Comparison of ENCODE assay signal across 24 cellular contexts in genomic region chr6:130858054-130858453, GRCh38. TPM values are rescaled to one million over a fixed set of nuclear protein-coding genes. Genes with fewer than 3 reads are reported as not detected.
DNase-seq lines count a peak whose midpoint lies in the region; FAIRE-seq and TF ChIP-seq lines count a peak whose summit lies in the region.
"Had no signal": no experiment of that assay in that cellular context is flagged by ENCODE, and none has a peak within 500 bp of the region (broad histone marks: within the 10 kb centered on the region; RNA-seq: fewer than 3 reads in every experiment).

No MANE protein-coding gene starts in this region.

- in situ Hi-C loops in KBM-7 (cut with MboI; ENCODE audit: low pct_unique_long_range_greater_than_20kb, low sequenced_read_pairs): no loop called here

- H3K18ac ChIP-seq in H9 (ENCODE audit: insufficient read length, low read depth, low read length) (no peak overlapping the region), trophoblast cell (ENCODE audit: low read length) (no peak overlapping the region)

- H3K4me1 ChIP-seq in H9 (ENCODE audit: insufficient read depth, low read length): peaks cover 8% of the 10 kb centered on the region; the same call in 1 of the 2 replicates
- no peaks in the 10 kb centered on the region for H3K4me1 ChIP-seq in SK-N-SH (ENCODE audit: control insufficient read depth in 1 of 2, insufficient read depth in 2 of 2, low read depth in 1 of 2, low read length in 1 of 2)
- peaks cover 22% of the 10 kb centered on the region for H3K4me1 ChIP-seq in hepatocyte (ENCODE audit: insufficient read depth)
- H3K4me1 ChIP-seq in trophoblast cell (ENCODE audit: control insufficient read depth in 1 of 2, insufficient read depth in 2 of 2, low read length in 2 of 2): peaks cover 0 to 8% of the 10 kb centered on the region in 2 experiments
- H3K4me1 ChIP-seq in kidney (ENCODE audit: control insufficient read depth in 1 of 2, insufficient read depth in 1 of 2, low read depth in 1 of 2, low read length in 2 of 2): no peaks in the 10 kb centered on the region
- H3K4me1 ChIP-seq: BLaER1 had no signal

- H3K79me1 ChIP-seq in H9 (ENCODE audit: insufficient read depth, low read depth, low read length, poor library complexity, severe bottlenecking) (no peaks in the 10 kb centered on the region), trophoblast cell (ENCODE audit: low read length) (peaks cover 2% of the 10 kb centered on the region)

- no peak for TF ChIP-seq EP300 in SK-N-SH (IDR thresholded peaks at IDR 0.05; ENCODE audit: borderline replicate concordance in 1 of 2, low read depth in 1 of 2, low read length in 1 of 2)

- H3K4me2 ChIP-seq in H9 (ENCODE audit: insufficient read depth, insufficient read length, low read length) (no peak overlapping the region), SK-N-SH (no peak overlapping the region; the same call in 1 of the 2 replicates), hepatocyte (peak overlapping the region; percentile 3), trophoblast cell (ENCODE audit: low read length) (no peak overlapping the region)
- H3K4me2 ChIP-seq: A549, BLaER1 had no signal

- H2BK120ac ChIP-seq in H9 (ENCODE audit: low read depth, low read length, poor library complexity, severe bottlenecking) (no peak overlapping the region), trophoblast cell (ENCODE audit: insufficient read depth, low read length, poor library complexity) (no peak overlapping the region)

- no peak overlapping the region for H2BK20ac ChIP-seq in H9 (ENCODE audit: low read depth, low read length, poor library complexity, severe bottlenecking)

- H3K4me3 ChIP-seq in SK-N-SH (ENCODE audit: low read depth in 2 of 2, low read length in 1 of 2) (no peak overlapping the region), hepatocyte (no peak overlapping the region), trophoblast cell (ENCODE audit: low read depth, low read length) (no peak overlapping the region), kidney (ENCODE audit: low read length in 2 of 2) (no peak overlapping the region)
- H3K4me3 ChIP-seq: A549, BLaER1, SK-N-MC had no signal

- H4K20me1 ChIP-seq in H9 (ENCODE audit: control insufficient read depth, insufficient read depth, insufficient read length) (no peaks in the 10 kb centered on the region), SK-N-SH (ENCODE audit: insufficient read depth) (no peaks in the 10 kb centered on the region), hepatocyte (ENCODE audit: insufficient read depth, poor library complexity, severe bottlenecking) (no peaks in the 10 kb centered on the region)
- H4K20me1 ChIP-seq: BLaER1 had no signal

- H4K12ac ChIP-seq in trophoblast cell (ENCODE audit: low read depth, low read length): no peak overlapping the region

- no peak overlapping the region for H3K4me3 Mint-ChIP-seq in H9
- H3K4me3 Mint-ChIP-seq: CD4-positive, alpha-beta memory T cell had no signal

- H3K27me3 ChIP-seq in H9 (ENCODE audit: insufficient read depth, low read length): no peaks in the 10 kb centered on the region
- H3K27me3 ChIP-seq in SK-N-SH (ENCODE audit: insufficient read depth): no peaks in the 10 kb centered on the region
- H3K27me3 ChIP-seq in hepatocyte: no peaks in the 10 kb centered on the region
- H3K27me3 ChIP-seq in trophoblast cell (ENCODE audit: insufficient read depth, low read length): no peaks in the 10 kb centered on the region
- H3K27me3 ChIP-seq: BLaER1 had no signal

- no peak overlapping the region for H4K5ac ChIP-seq in H9 (ENCODE audit: insufficient read length, low read depth, low read length)

- H4K91ac ChIP-seq in H9 (ENCODE audit: insufficient read length, low read depth, low read length) (no peak overlapping the region), trophoblast cell (ENCODE audit: low read depth, low read length) (peak overlapping the region; percentile 23)

- no peak overlapping the region for H4K8ac ChIP-seq in H9 (replicated peaks; ENCODE audit: insufficient read length, low read depth, low read length)
- no peak overlapping the region for H4K8ac ChIP-seq in trophoblast cell (ENCODE audit: low read depth, low read length)

- peaks cover 0 to 4% of the 10 kb centered on the region in 2 experiments; a peak in 3 of 5 replicates for H3K9me3 Mint-ChIP-seq in H9

- H3K4ac ChIP-seq in H9 (ENCODE audit: low read depth, low read length) (no peak overlapping the region), trophoblast cell (ENCODE audit: low read depth, low read length) (no peak overlapping the region)

- H3K27ac ChIP-seq in H9 (ENCODE audit: insufficient read length, low read depth, low read length) (no peak overlapping the region), SK-N-SH (ENCODE audit: low read depth in 2 of 2, low read length in 1 of 2) (no peak overlapping the region), hepatocyte (peak overlapping the region; percentile 26), trophoblast cell (ENCODE audit: low read depth, low read length) (peak overlapping the region; percentile 8), kidney (ENCODE audit: low read depth in 2 of 2, low read length in 2 of 2) (no peak overlapping the region)
- H3K27ac ChIP-seq: A549, BLaER1, HL-60, SK-N-MC had no signal

- no CpG with 5 or more reads among the region's 4 CpGs for WGBS in H9 (ENCODE audit: extremely low coverage, insufficient read length, low lambda C conversion rate)
- WGBS in SK-N-SH (ENCODE audit: low lambda C conversion rate): 27% methylated on average over 4 of the region's 4 CpGs
- 62% methylated on average over 4 of the region's 4 CpGs for WGBS in hepatocyte (ENCODE audit: low lambda C conversion rate, missing lambda C conversion rate)
- no CpG with 5 or more reads among the region's 4 CpGs for WGBS in trophoblast cell (ENCODE audit: extremely low coverage, insufficient coverage, insufficient read length)

- H3K27me3 Mint-ChIP-seq in H9 (ENCODE audit: low read depth): no peaks in the 10 kb centered on the region
- H3K27me3 Mint-ChIP-seq: CD4-positive, alpha-beta memory T cell had no signal

- peaks cover 6 to 13% (median 8%) of the 10 kb centered on the region in 3 experiments for H3K36me3 Mint-ChIP-seq in H9 (ENCODE audit: insufficient read depth in 1 of 3, low read depth in 3 of 3)

- H3K56ac ChIP-seq in H9 (ENCODE audit: insufficient read length, low read depth, low read length): no peak overlapping the region

- no peak for TF ChIP-seq RAD21 in SK-N-SH (IDR thresholded peaks at IDR 0.05; ENCODE audit: low read length)

- H3K23me2 ChIP-seq in H9 (ENCODE audit: insufficient read length, low read depth, low read length, poor library complexity, severe bottlenecking): no peaks in the 10 kb centered on the region

- no peak for FAIRE-seq in kidney (lab: Jason Lieb, UNC)
- FAIRE-seq: A549, GM12892, RCC 7860 had no signal

- H3K9me2 ChIP-seq in SK-N-SH (no peaks in the 10 kb centered on the region), hepatocyte (replicated peaks; ENCODE audit: insufficient read depth) (no peaks in the 10 kb centered on the region)

- no peak overlapping the region for H3K14ac ChIP-seq in H9 (ENCODE audit: insufficient read depth, low read length)
- peak overlapping the region; percentile 9 for H3K14ac ChIP-seq in trophoblast cell (ENCODE audit: low read length)

- peak overlapping the region in 2 of 3 experiments; percentile 29 to 47; a peak in 3 of 7 replicates for H3K27ac Mint-ChIP-seq in H9

- intact Hi-C loops in kidney (cut with DNase I): no loop called here

- H3K79me2 ChIP-seq in H9 (ENCODE audit: insufficient read depth, low read length): no peaks in the 10 kb centered on the region
- H3K79me2 ChIP-seq in SK-N-SH (ENCODE audit: insufficient read depth): no peaks in the 10 kb centered on the region
- H3K79me2 ChIP-seq in hepatocyte: no peaks in the 10 kb centered on the region
- no peaks in the 10 kb centered on the region for H3K79me2 ChIP-seq in trophoblast cell (ENCODE audit: control insufficient read depth, insufficient read depth, low read length, poor library complexity)

- DNase-seq in H9 (no peak), SK-N-SH (no peak), hepatocyte (ENCODE audit: low spot score) (no peak), trophoblast cell (no peak), KBM-7 (no peak), HuH-7.5 (ENCODE audit: low spot score) (no peak), kidney (no peak)
- DNase-seq: CD4-positive, alpha-beta memory T cell; DMS153; NCI-H1092 treated with DMSO at 0.1 percent for 48 hours; NCI-H2081; SHP77 had no signal

- H3K9me3 ChIP-seq in H9 (ENCODE audit: control insufficient read depth, low read depth, low read length): no peaks in the 10 kb centered on the region
- H3K9me3 ChIP-seq in SK-N-SH: peaks cover 4% of the 10 kb centered on the region; the same call in 1 of the 2 replicates
- no peaks in the 10 kb centered on the region for H3K9me3 ChIP-seq in hepatocyte (ENCODE audit: low read depth)
- H3K9me3 ChIP-seq in trophoblast cell (ENCODE audit: insufficient read depth, low read depth, low read length): no peaks in the 10 kb centered on the region
- H3K9me3 ChIP-seq in kidney (ENCODE audit: control insufficient read depth in 1 of 2, low read length in 2 of 2): no peaks in the 10 kb centered on the region
- H3K9me3 ChIP-seq: A549, BLaER1 had no signal

- H2AFZ ChIP-seq in H9 (ENCODE audit: low read length): no peak overlapping the region
- H2AFZ ChIP-seq in SK-N-SH (ENCODE audit: low read depth): peak overlapping the region; percentile 42; the same call in 1 of the 2 replicates
- no peak overlapping the region for H2AFZ ChIP-seq in hepatocyte
- no peak overlapping the region for H2AFZ ChIP-seq in trophoblast cell (ENCODE audit: insufficient read depth, low read length, poor library complexity)

- H2BK15ac ChIP-seq in H9 (ENCODE audit: low read depth, low read length): no peak overlapping the region

- H2AK5ac ChIP-seq in H9 (ENCODE audit: insufficient read length, low read length) (no peak overlapping the region), trophoblast cell (ENCODE audit: low read length) (no peak overlapping the region)

- H3K9ac ChIP-seq in H9 (ENCODE audit: extremely low read depth, insufficient read length, low read length) (no peak overlapping the region), SK-N-SH (no peak overlapping the region), trophoblast cell (ENCODE audit: low read length) (no peak overlapping the region), kidney (ENCODE audit: low read length in 2 of 2) (no peak overlapping the region)
- H3K9ac ChIP-seq: BLaER1 had no signal

- H3K4me1 Mint-ChIP-seq in H9: peaks cover 27 to 28% of the 10 kb centered on the region in 2 experiments
- H3K4me1 Mint-ChIP-seq: CD4-positive, alpha-beta memory T cell had no signal

- TF ChIP-seq CTCF in H9 (conservative IDR thresholded peaks at IDR 0.05) (no peak), SK-N-SH (IDR thresholded peaks at IDR 0.05) (no peak), hepatocyte (IDR thresholded peaks at IDR 0.05; ENCODE audit: poor library complexity) (no peak), kidney (IDR thresholded peaks at IDR 0.05; ENCODE audit: borderline replicate concordance, extremely low read depth, insufficient read depth) (no peak)

- H3T11ph ChIP-seq in H9 (ENCODE audit: low read length): no peak overlapping the region

- H2BK5ac ChIP-seq in H9 (ENCODE audit: insufficient read length, low read length): no peak overlapping the region
- no peak overlapping the region for H2BK5ac ChIP-seq in trophoblast cell (ENCODE audit: low read depth, low read length, poor library complexity)

- POLR2A ChIA-PET in SK-N-SH (lab: Yijun Ruan, JAX): no interaction called here

- H2BK12ac ChIP-seq in H9 (ENCODE audit: insufficient read length, low read depth, low read length) (no peak overlapping the region), trophoblast cell (ENCODE audit: low read length) (no peak overlapping the region)

- peaks cover 5% of the 10 kb centered on the region for H3F3A ChIP-seq in SK-N-SH (replicated peaks; ENCODE audit: insufficient read depth)

- no peaks in the 10 kb centered on the region for H3K36me3 ChIP-seq in SK-N-SH (replicated peaks in 1 of 2; ENCODE audit: control insufficient read depth in 1 of 2, insufficient read depth in 2 of 2, low read length in 1 of 2)
- H3K36me3 ChIP-seq in hepatocyte (replicated peaks; ENCODE audit: insufficient read depth, low read depth): no peaks in the 10 kb centered on the region
- H3K36me3 ChIP-seq in trophoblast cell (ENCODE audit: control insufficient read depth in 1 of 2, insufficient read depth in 2 of 2, low read length in 2 of 2): no peaks in the 10 kb centered on the region
- no peaks in the 10 kb centered on the region for H3K36me3 ChIP-seq in kidney (ENCODE audit: control insufficient read depth in 1 of 2, insufficient read depth in 2 of 2, low read length in 2 of 2)

- CTCF ChIA-PET in SK-N-SH (lab: Yijun Ruan, JAX): interaction anchor here (2.5 kb wide), 1 partner anchor 15 kb away, joined by 11 read pairs; no protein-coding TSS in a partner anchor

- H3K23ac ChIP-seq in H9 (ENCODE audit: insufficient read length, low read depth, low read length) (no peak overlapping the region), trophoblast cell (ENCODE audit: low read length) (no peak overlapping the region)

RNA-seq across cellular contexts. Expression of gene SMLR1, which starts 30.8 kb away (rescaled TPM):
- total RNA-seq in H9 (2021) (not detected in 2 replicates), hepatocyte (23.7 and 28.9 TPM in 2 replicates), kidney (0.16 TPM)
- polyA plus RNA-seq in SK-N-SH (2012; rRNA removed) (0.03 TPM in 1 of 2 replicates, not detected in the other), hepatocyte (13.7 and 31.0 TPM in 2 replicates), kidney (ENCODE audit: insufficient read depth, low read depth, low replicate concordance) (5.1 TPM)
- polyA plus RNA-seq in SK-N-SH (2012; cell fraction: cytosol; rRNA removed): not detected in 2 replicates
- polyA plus RNA-seq in SK-N-SH (2012; cell fraction: nucleus; rRNA removed): 0.01 TPM in 1 of 2 replicates, not detected in the other
- polyA plus RNA-seq in trophoblast cell (2013): not detected in 2 replicates
- total RNA-seq: CD4-positive, alpha-beta memory T cell; Daoy; H4; HT1080; LHCN-M2; NCI-H460; OCI-LY7 had no signal
- polyA plus RNA-seq: CD4-positive, alpha-beta memory T cell had no signal

Comparison
In these comparisons a context has a peak if more than half of its experiments do, and no peak if none do; other contexts are left out.
1. H3K27ac ChIP-seq: peak in hepatocyte (single experiment) and trophoblast cell (single experiment); none in H9 (single experiment), SK-N-SH (0 of 2) and kidney (0 of 2).
2. RNA of gene SMLR1, which starts 30.8 kb away (total RNA-seq): 23.7 to 28.9 TPM in hepatocyte; 0.16 TPM in kidney (single experiment) and not detected in H9; every median in the first group is over 10 times any median in the second.